10 cellular contexts compared by ENCODE assay signal in the genomic region with DNA sequence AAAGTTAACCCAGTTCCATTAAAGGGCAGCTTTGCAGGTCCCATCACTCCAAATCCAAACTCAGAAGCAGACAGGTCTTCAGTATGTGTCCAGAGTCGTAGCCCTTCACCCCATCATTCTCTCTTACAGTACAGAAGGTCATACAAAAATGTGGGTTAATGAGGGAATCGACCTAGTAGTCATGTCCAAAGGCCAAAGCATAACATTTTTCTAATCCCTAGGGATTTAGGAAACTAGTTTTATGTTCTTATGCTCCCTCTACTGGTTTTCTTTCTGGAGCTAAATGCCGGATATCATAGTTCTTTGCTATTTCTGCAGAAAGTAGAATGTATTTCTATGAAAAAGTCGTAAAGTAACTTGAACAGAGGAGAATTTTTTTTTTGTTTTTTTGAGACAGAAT.
DNase-seq lines count a peak whose midpoint lies in the region; ATAC-seq and TF ChIP-seq lines count a peak whose summit lies in the region.
"Had no signal": no experiment of that assay in that cellular context is flagged by ENCODE, and none has a peak within 500 bp of the region (broad histone marks: within the 10 kb centered on the region; RNA-seq: fewer than 3 reads in every experiment).

No MANE protein-coding gene starts in this region.

- no peak overlapping the region for H3K27ac Mint-ChIP-seq in activated T-helper 17 cell treated with anti-CD3 and anti-CD28 coated beads, Interleukin-2, amount 50 U/mL, for 72 hours

- no peak overlapping the region for H3K4me3 Mint-ChIP-seq in activated T-helper 17 cell treated with anti-CD3 and anti-CD28 coated beads, Interleukin-2, amount 50 U/mL, for 72 hours
- H3K4me3 Mint-ChIP-seq: naive thymus-derived CD8-positive, alpha-beta T cell had no signal

- ATAC-seq in HG02610 (IDR thresholded peaks at IDR 0.05; ENCODE audit: unreplicated experiment): no peak
- no peak for ATAC-seq in activated T-helper 17 cell treated with anti-CD3 and anti-CD28 coated beads, Interleukin-2, amount 50 U/mL, for 72 hours (replicated peaks)
- ATAC-seq: naive thymus-derived CD8-positive, alpha-beta T cell had no signal

- CTCF ChIA-PET in HEK293T (lab: Yijun Ruan, JAX): no interaction called here

- peaks cover 10% of the 10 kb centered on the region for H3K4me1 Mint-ChIP-seq in activated T-helper 17 cell treated with anti-CD3 and anti-CD28 coated beads, Interleukin-2, amount 50 U/mL, for 72 hours

- no peaks in the 10 kb centered on the region for H3K27me3 Mint-ChIP-seq in activated T-helper 17 cell treated with anti-CD3 and anti-CD28 coated beads, Interleukin-2, amount 50 U/mL, for 72 hours
- H3K27me3 Mint-ChIP-seq: naive thymus-derived CD8-positive, alpha-beta T cell had no signal

- no peaks in the 10 kb centered on the region for H3K9me3 Mint-ChIP-seq in activated T-helper 17 cell treated with anti-CD3 and anti-CD28 coated beads, Interleukin-2, amount 50 U/mL, for 72 hours
- H3K9me3 Mint-ChIP-seq: naive thymus-derived CD8-positive, alpha-beta T cell had no signal

- POLR2A ChIA-PET in HEK293T (lab: Yijun Ruan, JAX): interaction anchor here (1.0 kb wide), 1 partner anchor 279 kb away, joined by 5 read pairs; a partner anchor contains a TSS

- H3K4me3 ChIP-seq in foreskin fibroblast (ENCODE audit: low read depth in 1 of 2, low read length in 2 of 2): no peak overlapping the region

- TF ChIP-seq CTCF in foreskin fibroblast (IDR thresholded peaks at IDR 0.05; ENCODE audit: low read depth, low read length): peak; percentile 35

- peaks cover 6% of the 10 kb centered on the region for H3K36me3 Mint-ChIP-seq in activated T-helper 17 cell treated with anti-CD3 and anti-CD28 coated beads, Interleukin-2, amount 50 U/mL, for 72 hours (ENCODE audit: low read depth)

- DNase-seq in EL (peak; percentile 51), SK-N-DZ (ENCODE audit: low spot score) (peak; percentile 5), foreskin fibroblast (peak; percentile 44 to 71), renal cortical epithelial cell (ENCODE audit: low read depth) (peak; percentile 40), NCI-H774 (lab: John Stamatoyannopoulos, UW) (no peak), HEK293T (ENCODE audit: extremely low spot score) (no peak)
- DNase-seq: naive thymus-derived CD8-positive, alpha-beta T cell; NCI-H1417 treated with DMSO at 0.1 percent for 48 hours had no signal

TF ChIP-seq in HEK293T, 16 proteins besides CTCF, POLR2A, EP300 and RAD21:
- TF ChIP-seq, protein P1, sequence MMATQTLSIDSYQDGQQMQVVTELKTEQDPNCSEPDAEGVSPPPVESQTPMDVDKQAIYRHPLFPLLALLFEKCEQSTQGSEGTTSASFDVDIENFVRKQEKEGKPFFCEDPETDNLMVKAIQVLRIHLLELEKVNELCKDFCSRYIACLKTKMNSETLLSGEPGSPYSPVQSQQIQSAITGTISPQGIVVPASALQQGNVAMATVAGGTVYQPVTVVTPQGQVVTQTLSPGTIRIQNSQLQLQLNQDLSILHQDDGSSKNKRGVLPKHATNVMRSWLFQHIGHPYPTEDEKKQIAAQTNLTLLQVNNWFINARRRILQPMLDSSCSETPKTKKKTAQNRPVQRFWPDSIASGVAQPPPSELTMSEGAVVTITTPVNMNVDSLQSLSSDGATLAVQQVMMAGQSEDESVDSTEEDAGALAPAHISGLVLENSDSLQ (IDR thresholded peaks at IDR 0.05): no peak
- TF ChIP-seq TARDBP (IDR thresholded peaks at IDR 0.05): no peak
- no peak for TF ChIP-seq SUZ12 (IDR thresholded peaks at IDR 0.05)
- no peak for TF ChIP-seq ARNT (IDR thresholded peaks at IDR 0.05)
- TF ChIP-seq ZNF384 (IDR thresholded peaks at IDR 0.05): no peak
- TF ChIP-seq LEF1 (IDR thresholded peaks at IDR 0.05; ENCODE audit: borderline replicate concordance): no peak
- no peak for TF ChIP-seq BHLHE40 (IDR thresholded peaks at IDR 0.05; ENCODE audit: borderline replicate concordance)
- no peak for TF ChIP-seq ELF4 (IDR thresholded peaks at IDR 0.05)
- no peak for TF ChIP-seq L3MBTL2 (conservative IDR thresholded peaks at IDR 0.05)
- no peak for TF ChIP-seq FOXK2 (IDR thresholded peaks at IDR 0.05)
- no peak for TF ChIP-seq CTBP1 (IDR thresholded peaks at IDR 0.05; ENCODE audit: borderline replicate concordance)
- TF ChIP-seq FOXA1 (IDR thresholded peaks at IDR 0.05): no peak
- TF ChIP-seq NFRKB (IDR thresholded peaks at IDR 0.05): no peak
- no peak for TF ChIP-seq SP1 (IDR thresholded peaks at IDR 0.05)

Comparison
In these comparisons a context has a peak if more than half of its experiments do, and no peak if none do; other contexts are left out.
1. DNase-seq: peak in EL (single experiment), SK-N-DZ (single experiment), foreskin fibroblast (2 of 2) and renal cortical epithelial cell (single experiment); none in NCI-H774 (single experiment) and HEK293T (single experiment).